Comparison of ENCODE assay signal across 1 cellular context in genomic region chr16:21162661-21163151, GRCh38.
A peak's percentile ranks its signal among the peaks of the same experiment; 100 is the strongest.
TF ChIP-seq lines count a peak whose summit lies in the region.

No MANE protein-coding gene starts in this region.

TF ChIP-seq in HepG2, 621 proteins besides CTCF, POLR2A, EP300 and RAD21:
- TF ChIP-seq SOX13 (IDR thresholded peaks at IDR 0.05) (no peak), SOX13 (CRISPR knock-in tag; conservative IDR thresholded peaks at IDR 0.05 in 1 of 2, IDR thresholded peaks at IDR 0.05 in 1 of 2) (0 out of 4 replicates have a peak, but pooled peaks of 1 of the 2 experiments have one; percentile 8), ZMAT3 (CRISPR knock-in tag; conservative IDR thresholded peaks at IDR 0.05) (no peak), E2F5 (CRISPR knock-in tag; conservative IDR thresholded peaks at IDR 0.05) (no peak), ISX (CRISPR knock-in tag; conservative IDR thresholded peaks at IDR 0.05) (no peak), MAFG (CRISPR knock-in tag; IDR thresholded peaks at IDR 0.05) (no peak), FOXK1 (CRISPR knock-in tag; IDR thresholded peaks at IDR 0.05; ENCODE audit: borderline replicate concordance, low read depth) (no peak), JDP2 (CRISPR knock-in tag; IDR thresholded peaks at IDR 0.05; ENCODE audit: borderline replicate concordance) (no peak), SUZ12 (IDR thresholded peaks at IDR 0.05; ENCODE audit: low read depth, low read length) (no peak), ZNF160 (CRISPR knock-in tag; IDR thresholded peaks at IDR 0.05) (no peak), SAFB2 (CRISPR knock-in tag; IDR thresholded peaks at IDR 0.05; ENCODE audit: borderline replicate concordance, low read depth) (no peak), ZBTB1 (CRISPR knock-in tag; IDR thresholded peaks at IDR 0.05; ENCODE audit: borderline replicate concordance) (no peak), ZNF768 (CRISPR knock-in tag; IDR thresholded peaks at IDR 0.05) (no peak), BATF2 (CRISPR knock-in tag; IDR thresholded peaks at IDR 0.05) (no peak), ZNF362 (CRISPR knock-in tag; IDR thresholded peaks at IDR 0.05; ENCODE audit: borderline replicate concordance) (no peak), ETS1 (CRISPR knock-in tag; IDR thresholded peaks at IDR 0.05) (no peak), KLF15 (CRISPR knock-in tag; IDR thresholded peaks at IDR 0.05; ENCODE audit: borderline replicate concordance) (no peak), CENPX (CRISPR knock-in tag; IDR thresholded peaks at IDR 0.05) (no peak), AKNA (CRISPR knock-in tag; IDR thresholded peaks at IDR 0.05; ENCODE audit: borderline replicate concordance) (no peak), WIZ (CRISPR knock-in tag; IDR thresholded peaks at IDR 0.05) (no peak), ARID3A (IDR thresholded peaks at IDR 0.05; ENCODE audit: low read depth, low read length) (0 out of 2 replicates have a peak, but pooled peaks have one; percentile 39), FOSL2 (CRISPR knock-in tag; IDR thresholded peaks at IDR 0.05) (0 out of 2 replicates have a peak, but pooled peaks have one; percentile 5)
